ENCODE assay signal across 8 cellular contexts in the genomic region with DNA sequence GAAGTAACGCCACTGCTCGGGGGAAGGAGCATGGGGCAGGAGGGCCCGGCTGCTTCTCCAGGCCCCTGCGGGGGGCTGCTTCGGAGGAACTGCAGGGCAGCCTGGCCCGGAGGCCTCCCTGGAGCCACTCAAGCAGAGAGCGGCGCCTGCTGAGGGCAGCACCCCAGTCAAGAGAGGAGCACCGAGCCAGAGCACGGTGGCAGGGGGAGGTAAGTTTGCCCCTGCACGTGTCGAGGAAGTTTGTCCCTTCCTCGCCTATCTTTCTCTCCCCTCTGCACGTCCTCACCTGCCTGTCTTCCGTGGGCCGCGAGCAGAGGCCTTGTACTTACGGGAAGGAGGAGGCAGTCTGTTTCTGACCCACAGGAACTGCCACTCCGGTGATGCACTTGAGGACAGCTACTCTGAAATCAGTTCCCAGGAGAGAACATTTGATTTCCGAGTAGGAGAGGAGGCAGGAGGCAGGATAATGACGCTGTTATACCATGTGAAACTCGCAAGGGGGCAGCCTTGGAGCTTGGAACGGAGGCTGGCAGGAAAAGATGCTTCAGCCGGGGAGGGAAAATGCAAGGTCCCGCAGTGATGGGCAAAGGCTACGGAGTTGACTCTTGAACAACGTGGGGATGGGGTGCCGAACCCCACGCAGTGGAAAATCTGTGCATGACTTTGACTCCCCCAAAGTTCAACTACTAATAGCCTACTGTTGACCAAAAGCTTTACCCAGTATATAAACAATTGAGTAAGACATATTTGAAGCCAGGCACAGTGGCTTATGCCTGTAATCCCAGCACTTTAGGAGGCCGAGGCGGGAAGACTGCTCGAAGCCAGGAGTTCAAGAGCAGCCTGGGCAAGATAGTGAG. TPM values are rescaled to one million over a fixed set of nuclear protein-coding genes. Genes with fewer than 3 reads are reported as not detected.
DNase-seq lines count a peak whose midpoint lies in the region; ATAC-seq and TF ChIP-seq lines count a peak whose summit lies in the region.

No MANE protein-coding gene starts in this region.

- no peaks in the 10 kb centered on the region for H3K36me3 Mint-ChIP-seq in T-cell

- CTCF ChIA-PET in T-cell (lab: Charles Lee): interaction anchor here (0.7 to 2.6 kb wide), 10 partner anchors 20 to 143 kb away, joined by 3 to 21 read pairs (median 6); no protein-coding TSS in a partner anchor

- no peaks in the 10 kb centered on the region for H3K9me3 Mint-ChIP-seq in T-cell

- no peak overlapping the region for H3K4me3 Mint-ChIP-seq in T-cell

- peaks cover 0 to 9% of the 10 kb centered on the region in 2 donors for H3K27me3 Mint-ChIP-seq in T-cell

- no peak overlapping the region for H3K27ac Mint-ChIP-seq in T-cell

- intact Hi-C loops in left ventricle myocardium superior (cut with micrococcal nuclease): loop anchor here (2.0 to 10.0 kb wide), 2 partner anchors 116 to 142 kb away; partner anchors contain the start of gene KRTDAP

- H3K4me1 Mint-ChIP-seq in T-cell: peaks cover 11 to 20% (median 13%) of the 10 kb centered on the region in 3 donors

- POLR2A ChIA-PET in T-cell (lab: Charles Lee): no interaction called here

- ATAC-seq in T-cell (replicated peaks in 1 of 4) (peak; percentile 79 to 86 (median 81)), left ventricle myocardium superior (peak; percentile 76), HG02623 (IDR thresholded peaks at IDR 0.05; ENCODE audit: unreplicated experiment) (no peak), GM21526 (IDR thresholded peaks at IDR 0.05; ENCODE audit: low FRiP score, unreplicated experiment) (no peak)

- TF ChIP-seq CTCF in GM12873 (IDR thresholded peaks at IDR 0.05; ENCODE audit: insufficient read depth, low read depth, low read length, missing control alignments): peak; percentile 86

- DNase-seq in NCI-H1417 treated with DMSO at 0.1 percent for 48 hours (lab: John Stamatoyannopoulos, UW): peak; percentile 0
- DNase-seq in T-cell: peak; percentile 34 to 73 (median 56)
- peak; percentile 49 for DNase-seq in amniotic stem cell (lab: John Stamatoyannopoulos, UW)
- peak; percentile 63 for DNase-seq in left ventricle myocardium superior
- DNase-seq in renal cortical epithelial cell (ENCODE audit: low read depth): peak; percentile 50

RNA-seq across cellular contexts. Expression of gene FFAR1, which starts 5.0 kb away (rescaled TPM):
- total RNA-seq in T-cell: under 1 TPM in 2 of 5 donors, not detected in 3; 0.21 to 0.35 TPM
- total RNA-seq in left ventricle myocardium superior: not detected
- not detected in 2 replicates for total RNA-seq in renal cortical epithelial cell

RNA-seq across cellular contexts. Expression of gene FFAR3, which starts 5.6 kb away (rescaled TPM):
- total RNA-seq in T-cell: under 1 TPM in 1 of 5 donors, not detected in 4; 0.47 TPM
- total RNA-seq in left ventricle myocardium superior: not detected
- total RNA-seq in renal cortical epithelial cell: not detected in 2 replicates

RNA-seq across cellular contexts. Expression of gene GPR42, which starts 18.2 kb away (rescaled TPM):
- not detected for total RNA-seq in T-cell
- not detected for total RNA-seq in left ventricle myocardium superior
- not detected in 2 replicates for total RNA-seq in renal cortical epithelial cell

RNA-seq across cellular contexts. Expression of gene CD22, which starts 23.7 kb away (rescaled TPM):
- 10 to 100 TPM in 1 of 5 donors, 1 to 10 TPM in 4; 6.6 to 25.7 (median 8.7) TPM for total RNA-seq in T-cell
- total RNA-seq in left ventricle myocardium superior: 0.52 TPM
- total RNA-seq in renal cortical epithelial cell: not detected in 2 replicates

Comparison
In these comparisons a context has a peak if more than half of its experiments do, and no peak if none do; other contexts are left out.
1. DNase-seq: peak in every context shown above with its lines; median percentile 63 in left ventricle myocardium superior; 56 in T-cell; 50 in renal cortical epithelial cell; 49 in amniotic stem cell; 0 in NCI-H1417 treated with DMSO at 0.1 percent for 48 hours.
2. ATAC-seq: peak in T-cell (4 of 4) and left ventricle myocardium superior (single experiment); none in HG02623 (single experiment) and GM21526 (single experiment).